ENCODE assay signal across 8 cellular contexts in genomic region chr6:73451166-73452106, GRCh38. TPM values are rescaled to one million over a fixed set of nuclear protein-coding genes. Genes with fewer than 3 reads are reported as not detected.
DNase-seq lines count a peak whose midpoint lies in the region; TF ChIP-seq lines count a peak whose summit lies in the region.

No MANE protein-coding gene starts in this region.

- no peak for TF ChIP-seq POLR2A in adrenal gland (IDR thresholded peaks at IDR 0.05)

- WGBS in adrenal gland, 4 donors = 5 to 32% (median 13%) methylated on average over 17 to 80 of the region's 80 CpGs

- H3K4me1 ChIP-seq in adrenal gland (replicated peaks in 1 of 2) (no peaks in the 10 kb centered on the region), left ventricle myocardium inferior (peaks cover 29% of the 10 kb centered on the region)

- no peaks in the 10 kb centered on the region for H3K9me3 ChIP-seq in adrenal gland (replicated peaks in 1 of 3)
- H3K9me3 ChIP-seq in left ventricle myocardium inferior (replicated peaks) = no peaks in the 10 kb centered on the region

- H3K36me3 ChIP-seq in adrenal gland (replicated peaks in 1 of 2) (no peaks in the 10 kb centered on the region), left ventricle myocardium inferior (no peaks in the 10 kb centered on the region)

- no peak for TF ChIP-seq CTCF in GM20000 (IDR thresholded peaks at IDR 0.05; ENCODE audit: extremely low read depth, missing control alignments)
- TF ChIP-seq CTCF in adrenal gland (IDR thresholded peaks at IDR 0.05) = no peak
- no peak for TF ChIP-seq CTCF in left ventricle myocardium inferior (IDR thresholded peaks at IDR 0.05; ENCODE audit: borderline replicate concordance)
- no peak for TF ChIP-seq CTCF in retinal pigment epithelial cell (conservative IDR thresholded peaks at IDR 0.05; ENCODE audit: low read depth, low read length)

- in situ Hi-C loops in Caki2 (cut with HindIII; ENCODE audit: low pct_unique_long_range_greater_than_20kb, low sequenced_read_pairs) = no loop called here

- intact Hi-C loops in adrenal gland (cut with DNase I) = no loop called here
- intact Hi-C loops in left ventricle myocardium inferior (cut with micrococcal nuclease) = no loop called here

- no peaks in the 10 kb centered on the region for H3K27me3 ChIP-seq in adrenal gland
- peaks cover 33% of the 10 kb centered on the region for H3K27me3 ChIP-seq in left ventricle myocardium inferior (ENCODE audit: low read depth)

- H3K4me3 ChIP-seq in adrenal gland = peak overlapping the region in 3 of 4 donors; percentile 24 to 72 (median 41)
- H3K4me3 ChIP-seq in left ventricle myocardium inferior = peak overlapping the region; percentile 93
- H3K4me3 ChIP-seq in retinal pigment epithelial cell (ENCODE audit: low read length) = peak overlapping the region; percentile 54

- peak overlapping the region; percentile 14 to 81 (median 66) for H3K27ac ChIP-seq in adrenal gland
- peak overlapping the region; percentile 89 for H3K27ac ChIP-seq in left ventricle myocardium inferior (replicated peaks)

- peak; percentile 67 for DNase-seq in Caki2 (ENCODE audit: low read depth)
- peak; percentile 62 for DNase-seq in GM20000 (ENCODE audit: low spot score)
- peak; percentile 41 for DNase-seq in HS-5 (ENCODE audit: low read depth)
- DNase-seq in SKM-1 treated with dmso at 0.1 percent for 144 hours (lab: John Stamatoyannopoulos, UW; ENCODE audit: unreplicated experiment) = peak; percentile 23
- DNase-seq in adrenal gland = peak in 5 of 7 donors; percentile 9 to 36 (median 19)
- DNase-seq in left ventricle myocardium inferior = peak; percentile 32
- DNase-seq in retinal pigment epithelial cell (ENCODE audit: low read depth) = no peak
- DNase-seq in DMS114 treated with DMSO at 0.1 percent for 48 hours (lab: John Stamatoyannopoulos, UW; ENCODE audit: unreplicated experiment) = no peak

RNA-seq across cellular contexts. Expression of gene CGAS, which starts 0.7 kb away (rescaled TPM):
- 18.9 and 21.9 TPM in 2 replicates for total RNA-seq in Caki2 (2014; rRNA removed; shearing (Covaris generic); ENCODE audit: low replicate concordance)
- total RNA-seq in adrenal gland = 1 to 10 TPM; 1.3 to 7.8 (median 3.3) TPM
- polyA plus RNA-seq in adrenal gland = 1 to 10 TPM; 1.0 to 1.2 (median 1.2) TPM
- total RNA-seq in left ventricle myocardium inferior = 0.96 TPM

RNA-seq across cellular contexts. Expression of gene MTO1, which starts 10.1 kb away (rescaled TPM):
- 9.9 and 17.4 TPM in 2 replicates for total RNA-seq in Caki2 (2014; rRNA removed; shearing (Covaris generic); ENCODE audit: low replicate concordance)
- total RNA-seq in adrenal gland (10 to 100 TPM; 16.9 to 29.9 (median 22.9) TPM), left ventricle myocardium inferior (30.4 TPM)
- polyA plus RNA-seq in adrenal gland = 10 to 100 TPM; 14.0 to 26.0 (median 20.3) TPM

RNA-seq across cellular contexts. Expression of gene DDX43, which starts 56.8 kb away (rescaled TPM):
- 3.5 and 4.5 TPM in 2 replicates for total RNA-seq in Caki2 (2014; rRNA removed; shearing (Covaris generic); ENCODE audit: low replicate concordance)
- total RNA-seq in adrenal gland = 1 to 10 TPM in 3 of 8 donors, under 1 TPM in 3, not detected in 2; 0.23 to 1.6 (median 1.0) TPM
- polyA plus RNA-seq in adrenal gland = under 1 TPM; 0.40 to 0.51 (median 0.44) TPM
- total RNA-seq in left ventricle myocardium inferior = 0.41 TPM

Comparison
In these comparisons a context has a peak if more than half of its experiments do, and no peak if none do; other contexts are left out.
1. DNase-seq: peak in Caki2 (single experiment), GM20000 (single experiment), HS-5 (single experiment), SKM-1 treated with dmso at 0.1 percent for 144 hours (single experiment), adrenal gland (5 of 7) and left ventricle myocardium inferior (single experiment); none in retinal pigment epithelial cell (single experiment) and DMS114 treated with DMSO at 0.1 percent for 48 hours (single experiment).
2. H3K4me3 ChIP-seq: peak in every context shown above with its lines; median percentile 93 in left ventricle myocardium inferior; 54 in retinal pigment epithelial cell; 41 in adrenal gland.